Comparison of ENCODE assay signal across 8 cellular contexts in genomic region chr20:35226775-35227681, GRCh38. TPM values are rescaled to one million over a fixed set of nuclear protein-coding genes. Genes with fewer than 3 reads are reported as not detected.
DNase-seq lines count a peak whose midpoint lies in the region; ATAC-seq and TF ChIP-seq lines count a peak whose summit lies in the region.

No MANE protein-coding gene starts in this region.

- TF ChIP-seq CTCF in AG04449 (IDR thresholded peaks at IDR 0.05; ENCODE audit: insufficient read depth, low read length, missing control alignments) (no peak), HEK293 (tag by site-specific recombination; IDR thresholded peaks at IDR 0.05) (no peak), astrocyte of the cerebellum (IDR thresholded peaks at IDR 0.05; ENCODE audit: low read depth, low read length, missing control alignments) (no peak), smooth muscle cell (IDR thresholded peaks at IDR 0.05; ENCODE audit: borderline replicate concordance, insufficient read depth, poor library complexity, severe bottlenecking) (no peak)

- 11% methylated on average over 37 of the region's 91 CpGs for WGBS in smooth muscle cell (ENCODE audit: low lambda C conversion rate)

- H3K4me3 ChIP-seq in AG04449 (ENCODE audit: low read depth, low read length) = peak overlapping the region; percentile 41
- peak overlapping the region; percentile 16 for H3K4me3 ChIP-seq in HEK293 (ENCODE audit: low read depth, low read length)
- peak overlapping the region; percentile 5 for H3K4me3 ChIP-seq in astrocyte of the cerebellum (ENCODE audit: low read depth, low read length)
- H3K4me3 ChIP-seq in iPS-20b (ENCODE audit: low read length) = peak overlapping the region; percentile 65
- no peak overlapping the region for H3K4me3 ChIP-seq in smooth muscle cell

- CTCF ChIA-PET in AG04449 (lab: Yijun Ruan, JAX) = interaction anchor here (0.8 to 2.1 kb wide), 7 partner anchors 11 to 220 kb away, joined by 3 to 10 read pairs (median 4); partner anchors contain the start of gene GDF5
- CTCF ChIA-PET in HEK293 (lab: Yijun Ruan, JAX) = interaction anchor here (0.7 to 1.7 kb wide), 6 partner anchors 18 to 697 kb away, joined by 3 to 6 read pairs (median 4); partner anchors contain the start of gene EDEM2

- no peak overlapping the region for H2AFZ ChIP-seq in smooth muscle cell (ENCODE audit: low read depth)

- H3K27me3 ChIP-seq in iPS-20b (ENCODE audit: insufficient read depth, low read length) (peaks cover 50% of the 10 kb centered on the region), smooth muscle cell (ENCODE audit: low read depth) (peaks cover 45% of the 10 kb centered on the region)

- no peaks in the 10 kb centered on the region for H3K9me3 ChIP-seq in HEK293 (ENCODE audit: control insufficient read depth, insufficient read depth, low read depth, low read length)
- no peaks in the 10 kb centered on the region for H3K9me3 ChIP-seq in iPS-20b (ENCODE audit: insufficient read depth, low read depth, low read length)
- no peaks in the 10 kb centered on the region for H3K9me3 ChIP-seq in smooth muscle cell (replicated peaks; ENCODE audit: low read depth)

- DNase-seq in AG04449 (ENCODE audit: low read depth, low spot score) (no peak), T-helper 2 cell (peak in 3 of 5 experiments; percentile 8 to 44 (median 29)), astrocyte of the cerebellum (ENCODE audit: low read depth) (peak; percentile 13), smooth muscle cell (lab: John Stamatoyannopoulos, UW; ENCODE audit: unreplicated experiment) (peak; percentile 18)

- no peaks in the 10 kb centered on the region for H3K79me2 ChIP-seq in smooth muscle cell (ENCODE audit: low read depth)

- no peak for ATAC-seq in GM18498 (IDR thresholded peaks at IDR 0.05; ENCODE audit: unreplicated experiment)
- no peak for ATAC-seq in HG03097 (IDR thresholded peaks at IDR 0.05; ENCODE audit: low FRiP score, unreplicated experiment)

- H4K20me1 ChIP-seq in smooth muscle cell (ENCODE audit: low read depth) = peaks cover 45% of the 10 kb centered on the region

- H3K4me1 ChIP-seq in HEK293 (ENCODE audit: control insufficient read depth, insufficient read depth, low read length) (no peaks in the 10 kb centered on the region), iPS-20b (ENCODE audit: insufficient read depth, low read length) (peaks cover 12% of the 10 kb centered on the region; the same call in 1 of the 2 replicates), smooth muscle cell (ENCODE audit: low read depth) (no peaks in the 10 kb centered on the region)

- peak overlapping the region; percentile 77 for H3K4me2 ChIP-seq in smooth muscle cell

- no peaks in the 10 kb centered on the region for H3K36me3 ChIP-seq in HEK293 (ENCODE audit: control insufficient read depth in 2 of 2, insufficient read depth in 1 of 2, low read length in 2 of 2)
- no peaks in the 10 kb centered on the region for H3K36me3 ChIP-seq in iPS-20b (ENCODE audit: insufficient read depth, low read depth, low read length)
- no peaks in the 10 kb centered on the region for H3K36me3 ChIP-seq in smooth muscle cell (ENCODE audit: low read depth)

- no peaks in the 10 kb centered on the region for H3F3A ChIP-seq in smooth muscle cell (ENCODE audit: low read depth)

- POLR2A ChIA-PET in AG04449 (lab: Yijun Ruan, JAX) = interaction anchor here (0.9 kb wide), 1 partner anchor 80 kb away, joined by 3 read pairs; the partner anchor contains the start of gene EDEM2
- POLR2A ChIA-PET in HEK293 (lab: Yijun Ruan, JAX) = no interaction called here

- in situ Hi-C loops in astrocyte of the cerebellum (cut with HindIII; ENCODE audit: low sequenced_read_pairs) = no loop called here

- no peak overlapping the region for H3K27ac ChIP-seq in HEK293 (ENCODE audit: extremely low read depth, low read depth, low read length)
- no peak overlapping the region for H3K27ac ChIP-seq in iPS-20b (ENCODE audit: low read length)
- H3K27ac ChIP-seq in smooth muscle cell (ENCODE audit: low read depth) = no peak overlapping the region

- H3K9ac ChIP-seq in iPS-20b (ENCODE audit: low read depth, low read length) = no peak overlapping the region
- no peak overlapping the region for H3K9ac ChIP-seq in smooth muscle cell (ENCODE audit: low read depth)

TF ChIP-seq in HEK293, 187 proteins besides CTCF, POLR2A, EP300 and RAD21 (continues in another document):
- peak; percentile 34; the same call in 1 of the 2 replicates for TF ChIP-seq KLF1 (tag by site-specific recombination; IDR thresholded peaks at IDR 0.05)
- TF ChIP-seq ZNF530 (tag by site-specific recombination; IDR thresholded peaks at IDR 0.05; ENCODE audit: low read depth) = no peak
- TF ChIP-seq, protein P1, sequence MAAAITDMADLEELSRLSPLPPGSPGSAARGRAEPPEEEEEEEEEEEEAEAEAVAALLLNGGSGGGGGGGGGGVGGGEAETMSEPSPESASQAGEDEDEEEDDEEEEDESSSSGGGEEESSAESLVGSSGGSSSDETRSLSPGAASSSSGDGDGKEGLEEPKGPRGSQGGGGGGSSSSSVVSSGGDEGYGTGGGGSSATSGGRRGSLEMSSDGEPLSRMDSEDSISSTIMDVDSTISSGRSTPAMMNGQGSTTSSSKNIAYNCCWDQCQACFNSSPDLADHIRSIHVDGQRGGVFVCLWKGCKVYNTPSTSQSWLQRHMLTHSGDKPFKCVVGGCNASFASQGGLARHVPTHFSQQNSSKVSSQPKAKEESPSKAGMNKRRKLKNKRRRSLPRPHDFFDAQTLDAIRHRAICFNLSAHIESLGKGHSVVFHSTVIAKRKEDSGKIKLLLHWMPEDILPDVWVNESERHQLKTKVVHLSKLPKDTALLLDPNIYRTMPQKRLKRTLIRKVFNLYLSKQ (tag by site-specific recombination; IDR thresholded peaks at IDR 0.05; ENCODE audit: borderline replicate concordance) = no peak
- TF ChIP-seq SP7 (tag by site-specific recombination; IDR thresholded peaks at IDR 0.05) = no peak
- TF ChIP-seq, protein P2, sequence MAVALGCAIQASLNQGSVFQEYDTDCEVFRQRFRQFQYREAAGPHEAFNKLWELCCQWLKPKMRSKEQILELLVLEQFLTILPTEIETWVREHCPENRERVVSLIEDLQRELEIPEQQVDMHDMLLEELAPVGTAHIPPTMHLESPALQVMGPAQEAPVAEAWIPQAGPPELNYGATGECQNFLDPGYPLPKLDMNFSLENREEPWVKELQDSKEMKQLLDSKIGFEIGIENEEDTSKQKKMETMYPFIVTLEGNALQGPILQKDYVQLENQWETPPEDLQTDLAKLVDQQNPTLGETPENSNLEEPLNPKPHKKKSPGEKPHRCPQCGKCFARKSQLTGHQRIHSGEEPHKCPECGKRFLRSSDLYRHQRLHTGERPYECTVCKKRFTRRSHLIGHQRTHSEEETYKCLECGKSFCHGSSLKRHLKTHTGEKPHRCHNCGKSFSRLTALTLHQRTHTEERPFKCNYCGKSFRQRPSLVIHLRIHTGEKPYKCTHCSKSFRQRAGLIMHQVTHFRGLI (tag by site-specific recombination; IDR thresholded peaks at IDR 0.05) = no peak
- peak; percentile 49; the same call in 1 of the 2 replicates for TF ChIP-seq ZEB2 (tag by site-specific recombination; IDR thresholded peaks at IDR 0.05)
- no peak for TF ChIP-seq ZBTB7A (tag by site-specific recombination; IDR thresholded peaks at IDR 0.05; ENCODE audit: low read depth)
- TF ChIP-seq ZSCAN23 (tag by site-specific recombination; IDR thresholded peaks at IDR 0.05) = no peak
- no peak for TF ChIP-seq ZNF184 (tag by site-specific recombination; IDR thresholded peaks at IDR 0.05)
- no peak for TF ChIP-seq ZNF777 (tag by site-specific recombination; IDR thresholded peaks at IDR 0.05; ENCODE audit: borderline replicate concordance)
- TF ChIP-seq, protein P3, sequence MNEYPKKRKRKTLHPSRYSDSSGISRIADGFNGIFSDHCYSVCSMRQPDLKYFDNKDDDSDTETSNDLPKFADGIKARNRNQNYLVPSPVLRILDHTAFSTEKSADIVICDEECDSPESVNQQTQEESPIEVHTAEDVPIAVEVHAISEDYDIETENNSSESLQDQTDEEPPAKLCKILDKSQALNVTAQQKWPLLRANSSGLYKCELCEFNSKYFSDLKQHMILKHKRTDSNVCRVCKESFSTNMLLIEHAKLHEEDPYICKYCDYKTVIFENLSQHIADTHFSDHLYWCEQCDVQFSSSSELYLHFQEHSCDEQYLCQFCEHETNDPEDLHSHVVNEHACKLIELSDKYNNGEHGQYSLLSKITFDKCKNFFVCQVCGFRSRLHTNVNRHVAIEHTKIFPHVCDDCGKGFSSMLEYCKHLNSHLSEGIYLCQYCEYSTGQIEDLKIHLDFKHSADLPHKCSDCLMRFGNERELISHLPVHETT (tag by site-specific recombination; IDR thresholded peaks at IDR 0.05) = no peak
- TF ChIP-seq ZNF341 (tag by site-specific recombination; IDR thresholded peaks at IDR 0.05; ENCODE audit: low read depth) = no peak
- TF ChIP-seq, protein P4, sequence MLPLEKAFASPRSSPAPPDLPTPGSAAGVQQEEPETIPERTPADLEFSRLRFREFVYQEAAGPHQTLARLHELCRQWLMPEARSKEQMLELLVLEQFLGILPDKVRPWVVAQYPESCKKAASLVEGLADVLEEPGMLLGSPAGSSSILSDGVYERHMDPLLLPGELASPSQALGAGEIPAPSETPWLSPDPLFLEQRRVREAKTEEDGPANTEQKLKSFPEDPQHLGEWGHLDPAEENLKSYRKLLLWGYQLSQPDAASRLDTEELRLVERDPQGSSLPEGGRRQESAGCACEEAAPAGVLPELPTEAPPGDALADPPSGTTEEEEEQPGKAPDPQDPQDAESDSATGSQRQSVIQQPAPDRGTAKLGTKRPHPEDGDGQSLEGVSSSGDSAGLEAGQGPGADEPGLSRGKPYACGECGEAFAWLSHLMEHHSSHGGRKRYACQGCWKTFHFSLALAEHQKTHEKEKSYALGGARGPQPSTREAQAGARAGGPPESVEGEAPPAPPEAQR (tag by site-specific recombination; IDR thresholded peaks at IDR 0.05) = no peak
- TF ChIP-seq BCL6B (tag by site-specific recombination; IDR thresholded peaks at IDR 0.05) = no peak

RNA-seq across cellular contexts. Expression of gene MMP24, which starts 0.5 kb away (rescaled TPM):
- 0.09 and 0.45 TPM in 2 replicates for total RNA-seq in smooth muscle cell
- polyA plus RNA-seq in smooth muscle cell = 0.03 and 0.97 TPM in 2 replicates

RNA-seq across cellular contexts. Expression of gene MMP24OS, which starts 50.9 kb away (rescaled TPM):
- total RNA-seq in smooth muscle cell = 14.3 and 22.7 TPM in 2 replicates
- 43.7 and 44.7 TPM in 2 replicates for polyA plus RNA-seq in smooth muscle cell

RNA-seq across cellular contexts. Expression of gene PROCR, which starts 55.2 kb away (rescaled TPM):
- total RNA-seq in smooth muscle cell = 5.4 and 8.3 TPM in 2 replicates
- 4.4 and 4.8 TPM in 2 replicates for polyA plus RNA-seq in smooth muscle cell

RNA-seq across cellular contexts. Expression of gene EIF6, which starts 57.5 kb away (rescaled TPM):
- 76.4 and 110 TPM in 2 replicates for total RNA-seq in smooth muscle cell
- polyA plus RNA-seq in smooth muscle cell = 179 and 251 TPM in 2 replicates
